In the genomic region with DNA sequence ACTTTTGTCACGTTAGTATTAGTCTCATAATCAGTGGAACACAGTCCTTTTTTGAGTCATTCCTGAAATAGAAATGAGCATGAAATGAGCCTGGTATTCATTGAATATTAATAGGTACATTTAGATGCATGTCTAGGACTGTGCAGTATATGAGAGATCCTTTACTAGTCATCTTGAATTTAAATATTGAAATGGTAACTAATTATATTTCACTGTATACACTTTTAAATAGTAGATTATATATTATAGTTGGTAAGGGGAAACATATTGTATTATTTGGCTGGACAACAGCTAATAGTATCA, we compare ENCODE assay signal across 30 cellular contexts. TPM values are rescaled to one million over a fixed set of nuclear protein-coding genes. Genes with fewer than 3 reads are reported as not detected.
"Had no signal": no experiment of that assay in that cellular context is flagged by ENCODE, and none has a peak within 500 bp of the region (broad histone marks: within the 10 kb centered on the region; RNA-seq: fewer than 3 reads in every experiment).

No MANE protein-coding gene starts in this region.

- H3K27ac ChIP-seq: body of pancreas, esophagus muscularis mucosa, foreskin keratinocyte, heart right ventricle had no signal

- H3K9me3 Mint-ChIP-seq: activated CD4-positive, alpha-beta memory T cell treated with anti-CD3 and anti-CD28 coated beads for 36 hours; activated CD4-positive, alpha-beta T cell treated with anti-CD3 and anti-CD28 coated beads, Interleukin-2, amount 10 ng/mL, durations not matched to agents 24 days and 14 days; effector memory CD8-positive, alpha-beta T cell had no signal

- H3K4me3 Mint-ChIP-seq: activated CD4-positive, alpha-beta memory T cell treated with anti-CD3 and anti-CD28 coated beads for 36 hours; activated CD4-positive, alpha-beta T cell treated with anti-CD3 and anti-CD28 coated beads for 36 hours; activated CD4-positive, alpha-beta T cell treated with anti-CD3 and anti-CD28 coated beads, Interleukin-2, amount 10 ng/mL, durations not matched to agents 24 days and 14 days; activated CD8-positive, alpha-beta memory T cell treated with anti-CD3 and anti-CD28 coated beads, Interleukin-2, amount 10 ng/mL, durations not matched to agents 7 days and 5 days; activated CD8-positive, alpha-beta T cell treated with anti-CD3 and anti-CD28 coated beads, Interleukin-2, amount 10 ng/mL, durations not matched to agents 7 days and 5 days; activated naive CD8-positive, alpha-beta T cell; effector memory CD8-positive, alpha-beta T cell had no signal

- H3K4me1 Mint-ChIP-seq: activated CD4-positive, alpha-beta T cell treated with anti-CD3 and anti-CD28 coated beads for 36 hours; activated CD4-positive, alpha-beta T cell treated with anti-CD3 and anti-CD28 coated beads, Interleukin-2, amount 10 ng/mL, durations not matched to agents 24 days and 14 days; activated CD8-positive, alpha-beta memory T cell treated with anti-CD3 and anti-CD28 coated beads, Interleukin-2, amount 10 ng/mL, durations not matched to agents 7 days and 5 days had no signal

- H3K9me3 ChIP-seq: body of pancreas, esophagus muscularis mucosa, gastrocnemius medialis, heart right ventricle had no signal

- ATAC-seq: activated CD4-positive, alpha-beta T cell treated with anti-CD3 and anti-CD28 coated beads for 36 hours; activated CD8-positive, alpha-beta memory T cell treated with anti-CD3 and anti-CD28 coated beads, Interleukin-2, amount 10 ng/mL, durations not matched to agents 7 days and 5 days; activated CD8-positive, alpha-beta T cell treated with anti-CD3 and anti-CD28 coated beads, Interleukin-2, amount 10 ng/mL, durations not matched to agents 7 days and 5 days; effector memory CD8-positive, alpha-beta T cell; foreskin keratinocyte had no signal

- H3K36me3 Mint-ChIP-seq: activated CD4-positive, alpha-beta memory T cell treated with anti-CD3 and anti-CD28 coated beads for 36 hours; activated CD8-positive, alpha-beta memory T cell treated with anti-CD3 and anti-CD28 coated beads, Interleukin-2, amount 10 ng/mL, durations not matched to agents 7 days and 5 days; activated naive CD8-positive, alpha-beta T cell had no signal

- DNase-seq: activated CD4-positive, alpha-beta memory T cell treated with anti-CD3 and anti-CD28 coated beads for 36 hours; activated CD4-positive, alpha-beta T cell treated with anti-CD3 and anti-CD28 coated beads for 36 hours; activated CD4-positive, alpha-beta T cell treated with anti-CD3 and anti-CD28 coated beads, Interleukin-2, amount 10 ng/mL, durations not matched to agents 24 days and 14 days; activated CD4-positive, CD25-positive, alpha-beta regulatory T cell; activated CD4-positive, CD25-positive, alpha-beta regulatory T cell treated with anti-CD3 and anti-CD28 coated beads, Interleukin-2, amount 50 U/mL, for 72 hours; activated CD8-positive, alpha-beta memory T cell treated with anti-CD3 and anti-CD28 coated beads, Interleukin-2, amount 10 ng/mL, durations not matched to agents 7 days and 5 days; activated CD8-positive, alpha-beta memory T cell treated with anti-CD3 and anti-CD28 coated beads, Interleukin-2, amount 50 U/mL, for 4 hours; activated CD8-positive, alpha-beta T cell treated with anti-CD3 and anti-CD28 coated beads, Interleukin-2, amount 10 ng/mL, durations not matched to agents 7 days and 5 days; activated gamma-delta T cell; activated naive CD4-positive, alpha-beta T cell treated with anti-CD3 and anti-CD28 coated beads, Interleukin-2, amount 50 U/mL, for 16 hours; activated naive CD4-positive, alpha-beta T cell treated with Interleukin-2 at 50 U/mL for 16 hours; activated T-cell treated with anti-CD3 and anti-CD28 coated beads, Interleukin-2, amount 50 U/mL, for 1 hour; activated T-cell treated with anti-CD3 and anti-CD28 coated beads, Interleukin-2, amount 50 U/mL, for 48 hours; amniotic stem cell; anterior cingulate cortex; body of pancreas; caudate nucleus; cortex of kidney; dermis blood vessel endothelial cell; effector CD4-positive, alpha-beta T cell; effector memory CD8-positive, alpha-beta T cell; erythroblast; foreskin keratinocyte; gastrocnemius medialis; heart right ventricle; T-helper 2 cell had no signal

- H3K36me3 ChIP-seq: esophagus muscularis mucosa, gastrocnemius medialis, heart right ventricle had no signal

- H3K4me3 ChIP-seq: body of pancreas, esophagus muscularis mucosa, gastrocnemius medialis, heart right ventricle had no signal

- H3K27me3 ChIP-seq: body of pancreas, esophagus muscularis mucosa, gastrocnemius medialis had no signal

- H3K27ac Mint-ChIP-seq: activated CD4-positive, alpha-beta memory T cell treated with anti-CD3 and anti-CD28 coated beads for 36 hours; activated CD4-positive, alpha-beta T cell treated with anti-CD3 and anti-CD28 coated beads for 36 hours; activated CD4-positive, alpha-beta T cell treated with anti-CD3 and anti-CD28 coated beads, Interleukin-2, amount 10 ng/mL, durations not matched to agents 24 days and 14 days; activated CD8-positive, alpha-beta memory T cell treated with anti-CD3 and anti-CD28 coated beads, Interleukin-2, amount 10 ng/mL, durations not matched to agents 7 days and 5 days; activated CD8-positive, alpha-beta T cell treated with anti-CD3 and anti-CD28 coated beads, Interleukin-2, amount 10 ng/mL, durations not matched to agents 7 days and 5 days; activated naive CD8-positive, alpha-beta T cell; effector memory CD8-positive, alpha-beta T cell had no signal

- H3K4me1 ChIP-seq: body of pancreas, foreskin keratinocyte had no signal

RNA-seq across cellular contexts. Expression of a gene that starts 59.4 kb away (rescaled TPM):
- total RNA-seq: activated CD4-positive, alpha-beta memory T cell treated with anti-CD3 and anti-CD28 coated beads for 36 hours; activated CD4-positive, alpha-beta T cell treated with anti-CD3 and anti-CD28 coated beads for 36 hours; activated CD4-positive, alpha-beta T cell treated with anti-CD3 and anti-CD28 coated beads, Interleukin-2, amount 10 ng/mL, durations not matched to agents 24 days and 14 days; activated CD8-positive, alpha-beta memory T cell treated with anti-CD3 and anti-CD28 coated beads for 36 hours; activated CD8-positive, alpha-beta memory T cell treated with anti-CD3 and anti-CD28 coated beads, Interleukin-2, amount 10 ng/mL, durations not matched to agents 7 days and 5 days; activated CD8-positive, alpha-beta T cell treated with anti-CD3 and anti-CD28 coated beads, Interleukin-2, amount 10 ng/mL, durations not matched to agents 7 days and 5 days; foreskin keratinocyte; T-helper 1 cell treated with Interleukin-12 subunit alpha and Interleukin-12 subunit beta and Interleukin-4 antibody, amounts not matched to agents 30 ng/mL and 1 ng/mL, for 36 hours had no signal
- polyA plus RNA-seq: foreskin keratinocyte had no signal
